In the genomic region with DNA sequence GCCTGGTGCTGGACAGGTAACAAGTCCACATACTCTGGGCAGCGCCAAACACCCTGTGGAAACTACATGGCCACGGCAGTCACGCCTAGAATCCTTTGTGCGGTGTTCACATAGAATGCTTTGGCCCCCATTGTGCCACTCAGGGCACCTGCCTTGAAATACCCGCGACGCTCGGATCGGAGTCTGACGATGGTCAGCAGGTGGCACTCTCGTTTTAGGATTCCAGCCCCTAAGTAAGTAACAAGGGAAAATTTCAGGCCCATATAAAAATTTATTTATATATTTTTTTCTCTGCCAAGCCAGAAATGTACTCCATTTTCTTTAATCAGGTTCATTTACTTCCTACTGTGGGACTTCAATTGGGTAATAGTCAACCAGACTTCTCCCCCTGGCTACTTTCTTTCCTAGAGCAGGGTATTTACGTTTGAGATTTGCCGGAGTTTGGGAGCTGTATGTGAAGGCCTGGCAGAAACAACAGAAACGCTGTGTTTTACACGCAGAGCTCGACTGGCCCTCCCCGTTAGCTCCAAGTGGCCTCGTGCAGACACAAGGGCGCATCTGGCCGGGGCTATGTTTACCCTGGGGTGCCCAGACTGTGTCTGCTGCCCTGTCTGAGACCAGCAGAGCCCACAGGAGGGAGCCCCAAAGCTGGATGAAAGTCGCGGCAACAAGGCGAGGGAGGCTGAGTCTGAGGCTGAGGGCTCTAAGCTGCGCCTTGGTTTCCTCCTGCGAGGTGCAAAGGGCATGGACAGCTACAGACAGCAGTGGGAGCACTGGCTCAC, we compare ENCODE assay signal across 8 cellular contexts. TPM values are rescaled to one million over a fixed set of nuclear protein-coding genes. Genes with fewer than 3 reads are reported as not detected.
A peak's percentile ranks its signal among the peaks of the same experiment; 100 is the strongest.
DNase-seq lines count a peak whose midpoint lies in the region; ATAC-seq and TF ChIP-seq lines count a peak whose summit lies in the region.

No MANE protein-coding gene starts in this region.

- ATAC-seq in GM21390 (IDR thresholded peaks at IDR 0.05; ENCODE audit: unreplicated experiment) (no peak), GM21360 (IDR thresholded peaks at IDR 0.05; ENCODE audit: unreplicated experiment) (no peak)

- H3K27ac ChIP-seq in breast epithelium (peak overlapping the region; percentile 59 to 80), skin epidermis (peak overlapping the region in 12 of 21 experiments; percentile 18 to 71 (median 49))
- H3K27ac ChIP-seq in effector memory CD4-positive, alpha-beta T cell (ENCODE audit: insufficient read depth, low read length, poor library complexity, severe bottlenecking), result no peak overlapping the region

- DNase-seq in GF-D8 (lab: John Stamatoyannopoulos, UW) (peak; percentile 11), NCI-H2107 treated with DMSO at 0.1 percent for 48 hours (lab: John Stamatoyannopoulos, UW; ENCODE audit: unreplicated experiment) (peak; percentile 22), breast epithelium (ENCODE audit: low spot score in 2 of 2) (peak in 1 of 2 donors; percentile 32), iPS-NIHi11 (ENCODE audit: low spot score) (peak; percentile 59)
- DNase-seq in effector memory CD4-positive, alpha-beta T cell, result no peak

- TF ChIP-seq CTCF in breast epithelium (IDR thresholded peaks at IDR 0.05), result peak in 2 of 3 donors; percentile 36 to 47

- no peak for TF ChIP-seq POLR2A in breast epithelium (IDR thresholded peaks at IDR 0.05)

- H3K27me3 ChIP-seq in breast epithelium, result no peaks in the 10 kb centered on the region
- no peaks in the 10 kb centered on the region for H3K27me3 ChIP-seq in effector memory CD4-positive, alpha-beta T cell (replicated peaks; ENCODE audit: control insufficient read depth, insufficient read depth, low read length, poor library complexity, severe bottlenecking)

- no peaks in the 10 kb centered on the region for H3K9me3 ChIP-seq in breast epithelium
- no peaks in the 10 kb centered on the region for H3K9me3 ChIP-seq in effector memory CD4-positive, alpha-beta T cell (ENCODE audit: control insufficient read depth, low read length)

- no peaks in the 10 kb centered on the region for H3K4me1 ChIP-seq in breast epithelium
- no peaks in the 10 kb centered on the region for H3K4me1 ChIP-seq in effector memory CD4-positive, alpha-beta T cell (ENCODE audit: control insufficient read depth, insufficient read depth, low read length, poor library complexity, severe bottlenecking)

- intact Hi-C loops in breast epithelium (cut with DNase I; ENCODE audit: low total_unique reads), result loop anchor here (2.0 kb wide), 1 partner anchor 294 kb away; the partner anchor contains the start of gene PTPRM

- no peaks in the 10 kb centered on the region for H3K36me3 ChIP-seq in breast epithelium
- no peaks in the 10 kb centered on the region for H3K36me3 ChIP-seq in effector memory CD4-positive, alpha-beta T cell (ENCODE audit: control insufficient read depth, insufficient read depth, low read length)

- H3K4me3 ChIP-seq in breast epithelium, result peak overlapping the region in 2 of 3 donors; percentile 12 to 40
- H3K4me3 ChIP-seq in skin epidermis, result no peak overlapping the region
- no peak overlapping the region for H3K4me3 ChIP-seq in effector memory CD4-positive, alpha-beta T cell (ENCODE audit: insufficient read depth, low read depth, low read length, poor library complexity, severe bottlenecking)

RNA-seq across cellular contexts. Expression of gene LRRC30, which starts 41.6 kb away (rescaled TPM):
- total RNA-seq in breast epithelium, result not detected

Comparison
In these comparisons a context has a peak if more than half of its experiments do, and no peak if none do; other contexts are left out.
1. DNase-seq: peak in GF-D8 (single experiment), NCI-H2107 treated with DMSO at 0.1 percent for 48 hours (single experiment) and iPS-NIHi11 (single experiment); none in effector memory CD4-positive, alpha-beta T cell (0 of 3).
2. H3K4me3 ChIP-seq: peak in breast epithelium (2 of 3); none in skin epidermis (0 of 7) and effector memory CD4-positive, alpha-beta T cell (single experiment).